In the genomic region with DNA sequence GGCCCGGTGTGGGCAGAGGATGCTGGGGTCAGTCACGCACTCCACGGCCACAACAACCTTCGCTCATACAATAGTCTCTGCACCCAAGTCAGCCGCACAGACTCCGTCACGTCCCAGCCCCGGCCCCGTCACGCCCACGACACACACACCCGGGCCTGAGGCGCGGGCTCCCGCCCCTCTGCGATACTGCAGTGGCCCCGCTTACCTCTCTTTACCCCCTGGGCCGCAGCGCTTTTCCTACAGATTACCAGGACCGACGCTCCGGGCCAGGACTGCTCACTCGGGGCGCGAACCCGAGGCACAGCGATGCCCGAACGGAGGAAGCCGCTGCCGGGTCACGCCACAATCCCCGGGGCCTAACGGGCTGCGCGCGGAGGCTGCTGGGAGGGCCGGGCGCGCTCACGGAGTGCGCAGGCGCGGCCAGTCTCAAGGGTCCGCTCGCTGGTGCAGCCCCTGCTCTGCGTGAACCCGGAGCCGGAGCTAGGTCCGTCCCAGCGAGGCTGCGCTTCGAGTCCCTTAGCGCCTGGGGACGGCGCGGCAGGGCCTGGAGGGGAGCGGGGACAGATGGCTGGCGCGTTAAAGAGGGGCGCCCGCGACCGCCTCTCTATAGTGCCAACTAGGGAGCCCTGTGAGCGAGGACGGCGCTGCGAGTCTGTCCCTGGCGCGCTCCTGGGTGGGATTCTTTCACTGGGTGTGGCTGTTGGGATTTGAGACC, we compare ENCODE assay signal across 1 cellular context.
TF ChIP-seq lines count a peak whose summit lies in the region.

A gene (minus strand): TSS at position 358 of the 715 bp plus-strand sequence. CDS start 8,855 bp downstream, outside the sequence.

TF ChIP-seq in HepG2, 621 proteins besides CTCF, POLR2A, EP300 and RAD21 (continued from another document and continues in another):
- TF ChIP-seq, protein P1, sequence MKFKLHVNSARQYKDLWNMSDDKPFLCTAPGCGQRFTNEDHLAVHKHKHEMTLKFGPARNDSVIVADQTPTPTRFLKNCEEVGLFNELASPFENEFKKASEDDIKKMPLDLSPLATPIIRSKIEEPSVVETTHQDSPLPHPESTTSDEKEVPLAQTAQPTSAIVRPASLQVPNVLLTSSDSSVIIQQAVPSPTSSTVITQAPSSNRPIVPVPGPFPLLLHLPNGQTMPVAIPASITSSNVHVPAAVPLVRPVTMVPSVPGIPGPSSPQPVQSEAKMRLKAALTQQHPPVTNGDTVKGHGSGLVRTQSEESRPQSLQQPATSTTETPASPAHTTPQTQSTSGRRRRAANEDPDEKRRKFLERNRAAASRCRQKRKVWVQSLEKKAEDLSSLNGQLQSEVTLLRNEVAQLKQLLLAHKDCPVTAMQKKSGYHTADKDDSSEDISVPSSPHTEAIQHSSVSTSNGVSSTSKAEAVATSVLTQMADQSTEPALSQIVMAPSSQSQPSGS (CRISPR knock-in tag; IDR thresholded peaks at IDR 0.05), result peak; percentile 19; the same call in 1 of the 2 replicates
- TF ChIP-seq SIX1 (CRISPR knock-in tag; IDR thresholded peaks at IDR 0.05; ENCODE audit: borderline replicate concordance) (no peak), MYC (CRISPR knock-in tag; IDR thresholded peaks at IDR 0.05; ENCODE audit: borderline replicate concordance) (peak; percentile 41; the same call in 1 of the 2 replicates), POGZ (CRISPR knock-in tag; IDR thresholded peaks at IDR 0.05) (0 out of 2 replicates have a peak, but pooled peaks have one; percentile 19), HNRNPLL (IDR thresholded peaks at IDR 0.05; ENCODE audit: low read depth, low read length, poor library complexity, severe bottlenecking) (peak; percentile 49), ZSCAN20 (CRISPR knock-in tag; IDR thresholded peaks at IDR 0.05; ENCODE audit: borderline replicate concordance) (no peak), ZNF33B (CRISPR knock-in tag; IDR thresholded peaks at IDR 0.05) (no peak), TOPORS (CRISPR knock-in tag; IDR thresholded peaks at IDR 0.05) (0 out of 2 replicates have a peak, but pooled peaks have one; percentile 41), CCDC6 (CRISPR knock-in tag; IDR thresholded peaks at IDR 0.05) (0 out of 2 replicates have a peak, but pooled peaks have one; percentile 14), ZNF737 (CRISPR knock-in tag; IDR thresholded peaks at IDR 0.05; ENCODE audit: borderline replicate concordance) (no peak), ZNF709 (CRISPR knock-in tag; IDR thresholded peaks at IDR 0.05) (peak; percentile 70; the same call in 1 of the 2 replicates), GATAD1 (CRISPR knock-in tag; IDR thresholded peaks at IDR 0.05) (peak; percentile 54; the same call in 1 of the 2 replicates), SMYD3 (CRISPR knock-in tag; IDR thresholded peaks at IDR 0.05) (no peak), ZNF766 (CRISPR knock-in tag; IDR thresholded peaks at IDR 0.05; ENCODE audit: borderline replicate concordance) (peak; percentile 83; the same call in 1 of the 2 replicates), TOE1 (CRISPR knock-in tag; IDR thresholded peaks at IDR 0.05) (no peak), HNF4G (IDR thresholded peaks at IDR 0.05; ENCODE audit: borderline replicate concordance, low read depth, low read length) (no peak), HNF4G (CRISPR knock-in tag; IDR thresholded peaks at IDR 0.05; ENCODE audit: borderline replicate concordance, low read depth) (no peak), ZBTB7A (CRISPR knock-in tag; IDR thresholded peaks at IDR 0.05) (peak; percentile 61; the same call in 1 of the 2 replicates), THAP11 (CRISPR knock-in tag; IDR thresholded peaks at IDR 0.05) (peak; percentile 71), ZBTB38 (CRISPR knock-in tag; IDR thresholded peaks at IDR 0.05) (peak; percentile 47; the same call in 1 of the 2 replicates), GABPA (IDR thresholded peaks at IDR 0.05; ENCODE audit: low read depth, low read length) (no peak), GABPA (CRISPR knock-in tag; IDR thresholded peaks at IDR 0.05; ENCODE audit: low read depth) (no peak), ZNF777 (CRISPR knock-in tag; IDR thresholded peaks at IDR 0.05) (no peak), BHLHE40 (IDR thresholded peaks at IDR 0.05; ENCODE audit: low read length) (no peak), ZZZ3 (CRISPR knock-in tag; IDR thresholded peaks at IDR 0.05; ENCODE audit: borderline replicate concordance) (peak; percentile 78; the same call in 1 of the 2 replicates), ZNF629 (CRISPR knock-in tag; conservative IDR thresholded peaks at IDR 0.05) (no peak), ZNF878 (CRISPR knock-in tag; IDR thresholded peaks at IDR 0.05) (no peak), ZNF781 (CRISPR knock-in tag; IDR thresholded peaks at IDR 0.05; ENCODE audit: borderline replicate concordance, not compliant biosample characterization) (no peak), ZNF556 (CRISPR knock-in tag; IDR thresholded peaks at IDR 0.05; ENCODE audit: borderline replicate concordance) (peak; percentile 30; the same call in 1 of the 2 replicates), FOXJ3 (CRISPR knock-in tag; IDR thresholded peaks at IDR 0.05; ENCODE audit: borderline replicate concordance) (no peak), ZNF83 (CRISPR knock-in tag; IDR thresholded peaks at IDR 0.05; ENCODE audit: borderline replicate concordance) (no peak), MTA3 (CRISPR knock-in tag; IDR thresholded peaks at IDR 0.05) (no peak), ZNF501 (CRISPR knock-in tag; IDR thresholded peaks at IDR 0.05) (0 out of 2 replicates have a peak, but pooled peaks have one; percentile 66), SOX5 (CRISPR knock-in tag; IDR thresholded peaks at IDR 0.05; ENCODE audit: borderline replicate concordance) (no peak), MATR3 (CRISPR knock-in tag; IDR thresholded peaks at IDR 0.05) (no peak), ZNF605 (CRISPR knock-in tag; IDR thresholded peaks at IDR 0.05) (0 out of 2 replicates have a peak, but pooled peaks have one; percentile 36), HCFC1 (IDR thresholded peaks at IDR 0.05; ENCODE audit: low read depth, low read length) (no peak)
- TF ChIP-seq, protein P2, sequence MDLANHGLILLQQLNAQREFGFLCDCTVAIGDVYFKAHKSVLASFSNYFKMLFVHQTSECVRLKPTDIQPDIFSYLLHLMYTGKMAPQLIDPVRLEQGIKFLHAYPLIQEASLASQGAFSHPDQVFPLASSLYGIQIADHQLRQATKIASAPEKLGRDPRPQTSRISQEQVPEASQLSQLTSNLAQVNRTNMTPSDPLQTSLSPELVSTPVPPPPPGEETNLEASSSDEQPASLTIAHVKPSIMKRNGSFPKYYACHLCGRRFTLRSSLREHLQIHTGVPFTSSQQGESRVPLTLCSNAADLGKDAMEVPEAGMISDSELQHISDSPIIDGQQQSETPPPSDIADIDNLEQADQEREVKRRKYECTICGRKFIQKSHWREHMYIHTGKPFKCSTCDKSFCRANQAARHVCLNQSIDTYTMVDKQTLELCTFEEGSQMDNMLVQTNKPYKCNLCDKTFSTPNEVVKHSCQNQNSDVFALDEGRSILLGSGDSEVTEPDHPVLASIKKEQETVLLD (CRISPR knock-in tag; IDR thresholded peaks at IDR 0.05; ENCODE audit: low read depth), result peak; percentile 37; the same call in 1 of the 2 replicates
- TF ChIP-seq, protein P3, sequence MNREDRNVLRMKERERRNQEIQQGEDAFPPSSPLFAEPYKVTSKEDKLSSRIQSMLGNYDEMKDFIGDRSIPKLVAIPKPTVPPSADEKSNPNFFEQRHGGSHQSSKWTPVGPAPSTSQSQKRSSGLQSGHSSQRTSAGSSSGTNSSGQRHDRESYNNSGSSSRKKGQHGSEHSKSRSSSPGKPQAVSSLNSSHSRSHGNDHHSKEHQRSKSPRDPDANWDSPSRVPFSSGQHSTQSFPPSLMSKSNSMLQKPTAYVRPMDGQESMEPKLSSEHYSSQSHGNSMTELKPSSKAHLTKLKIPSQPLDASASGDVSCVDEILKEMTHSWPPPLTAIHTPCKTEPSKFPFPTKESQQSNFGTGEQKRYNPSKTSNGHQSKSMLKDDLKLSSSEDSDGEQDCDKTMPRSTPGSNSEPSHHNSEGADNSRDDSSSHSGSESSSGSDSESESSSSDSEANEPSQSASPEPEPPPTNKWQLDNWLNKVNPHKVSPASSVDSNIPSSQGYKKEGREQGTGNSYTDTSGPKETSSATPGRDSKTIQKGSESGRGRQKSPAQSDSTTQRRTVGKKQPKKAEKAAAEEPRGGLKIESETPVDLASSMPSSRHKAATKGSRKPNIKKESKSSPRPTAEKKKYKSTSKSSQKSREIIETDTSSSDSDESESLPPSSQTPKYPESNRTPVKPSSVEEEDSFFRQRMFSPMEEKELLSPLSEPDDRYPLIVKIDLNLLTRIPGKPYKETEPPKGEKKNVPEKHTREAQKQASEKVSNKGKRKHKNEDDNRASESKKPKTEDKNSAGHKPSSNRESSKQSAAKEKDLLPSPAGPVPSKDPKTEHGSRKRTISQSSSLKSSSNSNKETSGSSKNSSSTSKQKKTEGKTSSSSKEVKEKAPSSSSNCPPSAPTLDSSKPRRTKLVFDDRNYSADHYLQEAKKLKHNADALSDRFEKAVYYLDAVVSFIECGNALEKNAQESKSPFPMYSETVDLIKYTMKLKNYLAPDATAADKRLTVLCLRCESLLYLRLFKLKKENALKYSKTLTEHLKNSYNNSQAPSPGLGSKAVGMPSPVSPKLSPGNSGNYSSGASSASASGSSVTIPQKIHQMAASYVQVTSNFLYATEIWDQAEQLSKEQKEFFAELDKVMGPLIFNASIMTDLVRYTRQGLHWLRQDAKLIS (CRISPR knock-in tag; IDR thresholded peaks at IDR 0.05), result no peak
- TF ChIP-seq, protein P4, sequence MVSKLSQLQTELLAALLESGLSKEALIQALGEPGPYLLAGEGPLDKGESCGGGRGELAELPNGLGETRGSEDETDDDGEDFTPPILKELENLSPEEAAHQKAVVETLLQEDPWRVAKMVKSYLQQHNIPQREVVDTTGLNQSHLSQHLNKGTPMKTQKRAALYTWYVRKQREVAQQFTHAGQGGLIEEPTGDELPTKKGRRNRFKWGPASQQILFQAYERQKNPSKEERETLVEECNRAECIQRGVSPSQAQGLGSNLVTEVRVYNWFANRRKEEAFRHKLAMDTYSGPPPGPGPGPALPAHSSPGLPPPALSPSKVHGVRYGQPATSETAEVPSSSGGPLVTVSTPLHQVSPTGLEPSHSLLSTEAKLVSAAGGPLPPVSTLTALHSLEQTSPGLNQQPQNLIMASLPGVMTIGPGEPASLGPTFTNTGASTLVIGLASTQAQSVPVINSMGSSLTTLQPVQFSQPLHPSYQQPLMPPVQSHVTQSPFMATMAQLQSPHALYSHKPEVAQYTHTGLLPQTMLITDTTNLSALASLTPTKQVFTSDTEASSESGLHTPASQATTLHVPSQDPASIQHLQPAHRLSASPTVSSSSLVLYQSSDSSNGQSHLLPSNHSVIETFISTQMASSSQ (IDR thresholded peaks at IDR 0.05; ENCODE audit: low read depth), result no peak
- TF ChIP-seq, protein P4 (CRISPR knock-in tag; IDR thresholded peaks at IDR 0.05; ENCODE audit: borderline replicate concordance), result peak; percentile 38; the same call in 1 of the 2 replicates
- TF ChIP-seq, protein P5, sequence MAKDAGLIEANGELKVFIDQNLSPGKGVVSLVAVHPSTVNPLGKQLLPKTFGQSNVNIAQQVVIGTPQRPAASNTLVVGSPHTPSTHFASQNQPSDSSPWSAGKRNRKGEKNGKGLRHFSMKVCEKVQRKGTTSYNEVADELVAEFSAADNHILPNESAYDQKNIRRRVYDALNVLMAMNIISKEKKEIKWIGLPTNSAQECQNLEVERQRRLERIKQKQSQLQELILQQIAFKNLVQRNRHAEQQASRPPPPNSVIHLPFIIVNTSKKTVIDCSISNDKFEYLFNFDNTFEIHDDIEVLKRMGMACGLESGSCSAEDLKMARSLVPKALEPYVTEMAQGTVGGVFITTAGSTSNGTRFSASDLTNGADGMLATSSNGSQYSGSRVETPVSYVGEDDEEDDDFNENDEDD (CRISPR knock-in tag; IDR thresholded peaks at IDR 0.05; ENCODE audit: borderline replicate concordance), result peak; percentile 57; the same call in 1 of the 2 replicates
- TF ChIP-seq, protein P6, sequence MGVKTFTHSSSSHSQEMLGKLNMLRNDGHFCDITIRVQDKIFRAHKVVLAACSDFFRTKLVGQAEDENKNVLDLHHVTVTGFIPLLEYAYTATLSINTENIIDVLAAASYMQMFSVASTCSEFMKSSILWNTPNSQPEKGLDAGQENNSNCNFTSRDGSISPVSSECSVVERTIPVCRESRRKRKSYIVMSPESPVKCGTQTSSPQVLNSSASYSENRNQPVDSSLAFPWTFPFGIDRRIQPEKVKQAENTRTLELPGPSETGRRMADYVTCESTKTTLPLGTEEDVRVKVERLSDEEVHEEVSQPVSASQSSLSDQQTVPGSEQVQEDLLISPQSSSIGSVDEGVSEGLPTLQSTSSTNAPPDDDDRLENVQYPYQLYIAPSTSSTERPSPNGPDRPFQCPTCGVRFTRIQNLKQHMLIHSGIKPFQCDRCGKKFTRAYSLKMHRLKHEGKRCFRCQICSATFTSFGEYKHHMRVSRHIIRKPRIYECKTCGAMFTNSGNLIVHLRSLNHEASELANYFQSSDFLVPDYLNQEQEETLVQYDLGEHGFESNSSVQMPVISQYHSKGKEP (CRISPR knock-in tag; IDR thresholded peaks at IDR 0.05), result no peak
- TF ChIP-seq, protein P7, sequence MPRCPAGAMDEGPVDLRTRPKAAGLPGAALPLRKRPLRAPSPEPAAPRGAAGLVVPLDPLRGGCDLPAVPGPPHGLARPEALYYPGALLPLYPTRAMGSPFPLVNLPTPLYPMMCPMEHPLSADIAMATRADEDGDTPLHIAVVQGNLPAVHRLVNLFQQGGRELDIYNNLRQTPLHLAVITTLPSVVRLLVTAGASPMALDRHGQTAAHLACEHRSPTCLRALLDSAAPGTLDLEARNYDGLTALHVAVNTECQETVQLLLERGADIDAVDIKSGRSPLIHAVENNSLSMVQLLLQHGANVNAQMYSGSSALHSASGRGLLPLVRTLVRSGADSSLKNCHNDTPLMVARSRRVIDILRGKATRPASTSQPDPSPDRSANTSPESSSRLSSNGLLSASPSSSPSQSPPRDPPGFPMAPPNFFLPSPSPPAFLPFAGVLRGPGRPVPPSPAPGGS (CRISPR knock-in tag; IDR thresholded peaks at IDR 0.05), result peak; percentile 55; the same call in 1 of the 2 replicates
